18 cellular contexts compared by ENCODE assay signal in the genomic region with DNA sequence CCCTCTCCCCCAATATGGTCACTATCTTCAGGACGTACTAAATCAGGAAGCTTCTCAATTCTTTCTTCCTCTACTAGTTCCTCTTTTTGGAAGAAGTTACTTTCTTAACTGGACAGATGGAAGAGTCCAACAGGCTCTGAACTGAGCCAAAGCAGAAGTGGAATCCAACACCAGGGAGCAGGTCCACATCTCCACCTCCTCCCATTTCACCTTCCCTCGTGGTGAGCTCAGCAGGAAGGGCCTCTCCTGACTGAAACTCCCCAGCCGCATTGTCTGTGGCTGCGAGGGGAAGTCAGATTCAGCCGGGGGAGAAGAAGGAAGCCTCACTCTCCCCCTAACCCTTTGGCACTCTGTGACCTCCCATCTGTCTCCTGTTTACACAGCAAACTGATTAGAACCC.
DNase-seq lines count a peak whose midpoint lies in the region; ATAC-seq and TF ChIP-seq lines count a peak whose summit lies in the region.
"Had no signal": no experiment of that assay in that cellular context is flagged by ENCODE, and none has a peak within 500 bp of the region (broad histone marks: within the 10 kb centered on the region; RNA-seq: fewer than 3 reads in every experiment).

No MANE protein-coding gene starts in this region.

- H3K4me3 Mint-ChIP-seq in MCF 10A (ENCODE audit: unreplicated experiment), result no peak overlapping the region

- POLR2A ChIA-PET in MCF 10A (lab: Yijun Ruan, JAX), result interaction anchor here (0.8 kb wide), 1 partner anchor 9 kb away, joined by 4 read pairs; no protein-coding TSS in a partner anchor

- H3K9ac ChIP-seq in BLaER1, result peak overlapping the region; percentile 68

- H3K9me3 ChIP-seq in BLaER1 (peaks cover 19% of the 10 kb centered on the region), lower lobe of right lung (no peaks in the 10 kb centered on the region)
- H3K9me3 ChIP-seq: esophagus muscularis mucosa, ovary had no signal

- no peak for TF ChIP-seq CTCF in HL-60 (IDR thresholded peaks at IDR 0.05; ENCODE audit: insufficient read depth, low read length)
- no peak for TF ChIP-seq CTCF in lower lobe of right lung (IDR thresholded peaks at IDR 0.05)
- TF ChIP-seq CTCF in MCF 10A (IDR thresholded peaks at IDR 0.05; ENCODE audit: unreplicated experiment), result no peak

- H3K36me3 Mint-ChIP-seq in MCF 10A (ENCODE audit: insufficient read depth, unreplicated experiment), result no peaks in the 10 kb centered on the region

- ATAC-seq in lower lobe of right lung, result peak; percentile 70 to 87
- no peak for ATAC-seq in HG03159 (IDR thresholded peaks at IDR 0.05; ENCODE audit: unreplicated experiment)
- ATAC-seq in HG02973 (IDR thresholded peaks at IDR 0.05; ENCODE audit: unreplicated experiment), result no peak
- ATAC-seq: HCT116, SK-N-SH treated with all-trans-retinoic acid at 6 μM for 48 hours had no signal

- no peaks in the 10 kb centered on the region for H3K27me3 Mint-ChIP-seq in MCF 10A (ENCODE audit: insufficient read depth, unreplicated experiment)

- no peaks in the 10 kb centered on the region for H3K9me3 Mint-ChIP-seq in MCF 10A (ENCODE audit: unreplicated experiment)

- CTCF ChIA-PET in MCF 10A (lab: Yijun Ruan, JAX), result interaction anchor here (1.3 to 1.4 kb wide), 3 partner anchors 11 to 105 kb away, joined by 4 to 5 read pairs (median 4); no protein-coding TSS in a partner anchor

- DNase-seq in HL-60 (ENCODE audit: low read depth in 1 of 2, low spot score in 1 of 2) (peak; percentile 91), SIG-M5 treated with dmso at 0.1 percent for 504 hours (lab: John Stamatoyannopoulos, UW; ENCODE audit: unreplicated experiment) (peak; percentile 87), lower lobe of right lung (no peak), NCI-H1436 treated with DMSO at 0.1 percent for 48 hours (lab: John Stamatoyannopoulos, UW) (no peak), MCF 10A (ENCODE audit: unreplicated experiment) (no peak)
- DNase-seq: activated CD4-positive, alpha-beta T cell treated with anti-CD3 and anti-CD28 coated beads for 1 hour; activated T-cell treated with anti-CD3 and anti-CD28 coated beads, Interleukin-2, amount 50 U/mL, for 1 hour; cerebellar nuclear complex; DMS79; mesendoderm; NCI-H1930; ovary had no signal

- no peaks in the 10 kb centered on the region for H3K27me3 ChIP-seq in BLaER1
- H3K27me3 ChIP-seq in HL-60 (ENCODE audit: insufficient read depth, poor library complexity, severe bottlenecking), result no peaks in the 10 kb centered on the region
- no peaks in the 10 kb centered on the region for H3K27me3 ChIP-seq in lower lobe of right lung (ENCODE audit: low read depth)
- H3K27me3 ChIP-seq: esophagus muscularis mucosa, ovary had no signal

- BruUV-seq in MCF 10A (replicated peaks; lab: Mats Ljungman, UMichigan), result no TSS peak

- intact Hi-C loops in lower lobe of right lung (cut with DNase I) (no loop called here), MCF 10A (cut with micrococcal nuclease) (no loop called here)

- peaks cover 36% of the 10 kb centered on the region for H3K4me1 ChIP-seq in BLaER1
- H3K4me1 ChIP-seq in lower lobe of right lung, result no peaks in the 10 kb centered on the region
- H3K4me1 ChIP-seq: esophagus muscularis mucosa had no signal

- H3K27ac ChIP-seq in BLaER1, result peak overlapping the region; percentile 86
- peak overlapping the region; percentile 40 for H3K27ac ChIP-seq in HL-60 (replicated peaks)
- H3K27ac ChIP-seq in lower lobe of right lung, result no peak overlapping the region
- H3K27ac ChIP-seq: esophagus muscularis mucosa, ovary had no signal

- no peaks in the 10 kb centered on the region for H3K4me1 Mint-ChIP-seq in MCF 10A (ENCODE audit: insufficient read depth, unreplicated experiment)

- no peaks in the 10 kb centered on the region for H4K20me1 ChIP-seq in BLaER1

- H3K4me2 ChIP-seq in BLaER1, result peak overlapping the region; percentile 76

- H3K4me3 ChIP-seq in BLaER1 (peak overlapping the region; percentile 37; the same call in 1 of the 2 replicates), HL-60 (replicated peaks; ENCODE audit: insufficient read depth, low read length) (no peak overlapping the region), lower lobe of right lung (no peak overlapping the region)
- H3K4me3 ChIP-seq: esophagus muscularis mucosa, ovary had no signal

- H3K36me3 ChIP-seq in BLaER1 (no peaks in the 10 kb centered on the region), lower lobe of right lung (no peaks in the 10 kb centered on the region)
- H3K36me3 ChIP-seq: esophagus muscularis mucosa, ovary had no signal

- no peak overlapping the region for H3K27ac Mint-ChIP-seq in MCF 10A (ENCODE audit: low read depth, unreplicated experiment)

Comparison
In these comparisons a context has a peak if more than half of its experiments do, and no peak if none do; other contexts are left out.
1. DNase-seq: peak in HL-60 (2 of 2) and SIG-M5 treated with dmso at 0.1 percent for 504 hours (single experiment); none in lower lobe of right lung (single experiment), NCI-H1436 treated with DMSO at 0.1 percent for 48 hours (single experiment) and MCF 10A (single experiment).
2. ATAC-seq: peak in lower lobe of right lung (2 of 2); none in HG03159 (single experiment) and HG02973 (single experiment).